ENCODE assay signal across 21 cellular contexts in the genomic region with DNA sequence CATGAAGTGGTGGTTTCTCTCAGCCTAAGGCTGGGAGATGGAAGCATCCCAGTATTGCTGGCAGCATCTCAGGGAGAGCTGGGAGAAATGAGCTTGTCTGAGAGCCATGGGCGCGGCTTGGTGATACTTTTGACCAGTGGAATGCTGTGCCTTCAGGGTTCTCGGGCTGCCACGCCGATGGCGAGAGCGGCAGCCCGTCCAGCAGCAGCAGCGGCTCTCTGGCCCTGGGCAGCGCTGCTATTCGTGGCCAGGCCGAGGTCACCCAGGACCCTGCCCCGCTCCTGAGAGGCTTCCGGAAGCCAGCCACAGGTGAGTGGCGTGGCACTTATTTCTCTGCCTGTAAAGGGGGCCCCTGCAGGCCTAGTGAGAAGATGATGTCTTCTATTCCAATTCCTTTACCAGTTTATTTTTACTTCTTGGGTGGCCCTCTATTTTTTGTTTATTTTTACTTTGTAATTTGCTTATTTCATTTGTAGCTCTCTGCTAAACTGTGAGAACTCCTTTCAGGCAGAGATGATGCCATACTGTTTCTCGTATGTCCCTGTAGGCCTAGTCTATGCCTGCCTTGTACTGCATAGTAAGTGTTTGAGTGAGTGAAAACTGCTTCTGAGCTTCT.
A peak's percentile ranks its signal among the peaks of the same experiment; 100 is the strongest.
DNase-seq lines count a peak whose midpoint lies in the region; ATAC-seq and TF ChIP-seq lines count a peak whose summit lies in the region.
"Had no signal": no experiment of that assay in that cellular context is flagged by ENCODE, and none has a peak within 500 bp of the region (broad histone marks: within the 10 kb centered on the region; RNA-seq: fewer than 3 reads in every experiment).

No MANE protein-coding gene starts in this region.

- CTCF ChIA-PET in RWPE1 (lab: Yijun Ruan, JAX), result no interaction called here

- TF ChIP-seq CTCF in cardiac muscle cell (IDR thresholded peaks at IDR 0.05; ENCODE audit: low read depth, low read length), result no peak
- TF ChIP-seq CTCF in VCaP (conservative IDR thresholded peaks at IDR 0.05), result no peak
- TF ChIP-seq CTCF in RWPE1 (conservative IDR thresholded peaks at IDR 0.05; ENCODE audit: low read depth), result no peak

- POLR2A ChIA-PET in RWPE1 (lab: Yijun Ruan, JAX; ENCODE audit: low non-redundant PET), result no interaction called here

- H3K27me3 ChIP-seq in cardiac muscle cell (no peaks in the 10 kb centered on the region), H7 (ENCODE audit: control insufficient read depth, insufficient read depth, low read length) (no peaks in the 10 kb centered on the region), MG63 (no peaks in the 10 kb centered on the region)

- ATAC-seq in Right ventricle myocardium inferior, result no peak
- ATAC-seq: GM12878, T-cell had no signal

- H3K9me3 ChIP-seq in cardiac muscle cell (ENCODE audit: low read depth), result no peaks in the 10 kb centered on the region
- no peaks in the 10 kb centered on the region for H3K9me3 ChIP-seq in MG63
- H3K9me3 ChIP-seq: Caco-2, HAP-1 had no signal

- DNase-seq in cardiac muscle cell (ENCODE audit: low read depth in 1 of 2, low spot score in 1 of 2) (no peak), Right ventricle myocardium inferior (ENCODE audit: missing footprints) (no peak), H7 (peak; percentile 35), MG63 (no peak), RWPE1 (ENCODE audit: low spot score) (no peak), SW 1271 (lab: John Stamatoyannopoulos, UW) (no peak)
- DNase-seq: Caco-2; CD4-positive, CD25-positive, alpha-beta regulatory T cell; DMS 273 treated with DMSO at 0.1 percent for 48 hours; DMS79 treated with DMSO at 0.1 percent for 48 hours; NCI-H1417; NCI-H187; NCI-H446; NCI-H526 treated with DMSO at 0.1 percent for 48 hours; OCI-M1; SHP77; T-cell had no signal

- H3K4me1 ChIP-seq in cardiac muscle cell (ENCODE audit: low read depth), result peaks cover 23% of the 10 kb centered on the region
- H3K4me1 ChIP-seq: Caco-2, HAP-1 had no signal

- H3K27ac ChIP-seq in cardiac muscle cell (peak overlapping the region; percentile 71), VCaP (peak overlapping the region; percentile 79), RWPE1 (no peak overlapping the region)
- H3K27ac ChIP-seq: SK-N-MC had no signal

- H3K36me3 ChIP-seq in cardiac muscle cell (peaks cover 45% of the 10 kb centered on the region), H7 (replicated peaks; ENCODE audit: control insufficient read depth, insufficient read depth, low read length) (peaks cover 13% of the 10 kb centered on the region), MG63 (peaks cover 81% of the 10 kb centered on the region)

- H3K4me3 ChIP-seq in cardiac muscle cell, result no peak overlapping the region
- no peak overlapping the region for H3K4me3 ChIP-seq in H7 (ENCODE audit: insufficient read depth, low read depth, low read length)
- H3K4me3 ChIP-seq in MG63, result no peak overlapping the region
- H3K4me3 ChIP-seq: GM12878, HAP-1, SK-N-MC had no signal

- intact Hi-C loops in Right ventricle myocardium inferior (cut with DNase I), result no loop called here
